ENCODE assay signal across 9 cellular contexts in genomic region chr17:39194089-39194984, GRCh38. TPM values are rescaled to one million over a fixed set of nuclear protein-coding genes. Genes with fewer than 3 reads are reported as not detected.
A peak's percentile ranks its signal among the peaks of the same experiment; 100 is the strongest.
DNase-seq lines count a peak whose midpoint lies in the region; ATAC-seq and TF ChIP-seq lines count a peak whose summit lies in the region.
"Had no signal": no experiment of that assay in that cellular context is flagged by ENCODE, and none has a peak within 500 bp of the region (broad histone marks: within the 10 kb centered on the region; RNA-seq: fewer than 3 reads in every experiment).

No MANE protein-coding gene starts in this region.

- peak overlapping the region; percentile 48 for H3K4me3 Mint-ChIP-seq in endothelial cell (ENCODE audit: unreplicated experiment)
- H3K4me3 Mint-ChIP-seq in T-helper 2 cell treated with Interferon-gamma antibody and Interleukin-4, amounts not matched to agents 5 μg/mL and 100 μg/mL, for 36 hours: no peak overlapping the region

- H3K4me1 Mint-ChIP-seq in endothelial cell (ENCODE audit: unreplicated experiment): peaks cover 31% of the 10 kb centered on the region
- H3K4me1 Mint-ChIP-seq in T-helper 2 cell treated with Interferon-gamma antibody and Interleukin-4, amounts not matched to agents 5 μg/mL and 100 μg/mL, for 36 hours (ENCODE audit: low read depth): peaks cover 27% of the 10 kb centered on the region

- no peak for TF ChIP-seq CTCF in endothelial cell (IDR thresholded peaks at IDR 0.05; ENCODE audit: unreplicated experiment)

- peaks cover 51% of the 10 kb centered on the region for H4K20me1 ChIP-seq in BLaER1

- no peaks in the 10 kb centered on the region for H3K9me3 Mint-ChIP-seq in endothelial cell (ENCODE audit: unreplicated experiment)
- H3K9me3 Mint-ChIP-seq in T-helper 2 cell treated with Interferon-gamma antibody and Interleukin-4, amounts not matched to agents 5 μg/mL and 100 μg/mL, for 36 hours: no peaks in the 10 kb centered on the region

- peaks cover 18% of the 10 kb centered on the region for H3K36me3 Mint-ChIP-seq in endothelial cell (ENCODE audit: low read depth, unreplicated experiment)
- peaks cover 9% of the 10 kb centered on the region for H3K36me3 Mint-ChIP-seq in T-helper 2 cell treated with Interferon-gamma antibody and Interleukin-4, amounts not matched to agents 5 μg/mL and 100 μg/mL, for 36 hours (ENCODE audit: low read depth)

- H3K27me3 Mint-ChIP-seq in endothelial cell (ENCODE audit: unreplicated experiment): peaks cover 7% of the 10 kb centered on the region
- H3K27me3 Mint-ChIP-seq in T-helper 2 cell treated with Interferon-gamma antibody and Interleukin-4, amounts not matched to agents 5 μg/mL and 100 μg/mL, for 36 hours (ENCODE audit: low read depth): no peaks in the 10 kb centered on the region

- peak overlapping the region; percentile 98 for H3K4me2 ChIP-seq in BLaER1

- no peaks in the 10 kb centered on the region for H3K9me3 ChIP-seq in BLaER1

- peak overlapping the region; percentile 80 for H3K27ac Mint-ChIP-seq in endothelial cell (ENCODE audit: unreplicated experiment)
- no peak overlapping the region for H3K27ac Mint-ChIP-seq in T-helper 2 cell treated with Interferon-gamma antibody and Interleukin-4, amounts not matched to agents 5 μg/mL and 100 μg/mL, for 36 hours

- peak overlapping the region; percentile 52; the same call in 1 of the 2 replicates for H3K9ac ChIP-seq in BLaER1

- no peaks in the 10 kb centered on the region for H3K27me3 ChIP-seq in BLaER1

- ATAC-seq in GM18520 (IDR thresholded peaks at IDR 0.05; ENCODE audit: unreplicated experiment) (no peak), GM21515 (IDR thresholded peaks at IDR 0.05; ENCODE audit: unreplicated experiment) (no peak)

- no peak overlapping the region for H3K27ac ChIP-seq in BLaER1

- H3K4me1 ChIP-seq in BLaER1: peaks cover 52% of the 10 kb centered on the region

- peaks cover 55% of the 10 kb centered on the region for H3K36me3 ChIP-seq in BLaER1

- H3K4me3 ChIP-seq in BLaER1: peak overlapping the region; percentile 87; the same call in 1 of the 2 replicates

- DNase-seq in NCI-H1694 treated with DMSO at 0.1 percent for 48 hours (lab: John Stamatoyannopoulos, UW) (peak; percentile 80), endothelial cell (ENCODE audit: low spot score) (peak; percentile 56), middle frontal gyrus (ENCODE audit: extremely low spot score, low spot score) (peak; percentile 64), COR-L47 (lab: John Stamatoyannopoulos, UW) (no peak)
- no peak for DNase-seq in T-helper 2 cell treated with Interferon-gamma antibody and Interleukin-4, amounts not matched to agents 5 μg/mL and 100 μg/mL, for 36 hours (ENCODE audit: low spot score)

RNA-seq across cellular contexts. Expression of gene CACNB1, which starts 3.1 kb away (rescaled TPM):
- 10.2 TPM for total RNA-seq in endothelial cell (ENCODE audit: unreplicated experiment)

RNA-seq across cellular contexts. Expression of gene RPL19, which starts 5.7 kb away (rescaled TPM):
- 1,851 TPM for total RNA-seq in endothelial cell (ENCODE audit: unreplicated experiment)

RNA-seq across cellular contexts. Expression of gene ARL5C, which starts 28.4 kb away (rescaled TPM):
- not detected for total RNA-seq in endothelial cell (ENCODE audit: unreplicated experiment)
- total RNA-seq: renal cortical epithelial cell had no signal

RNA-seq across cellular contexts. Expression of gene STAC2, which starts 31.4 kb away (rescaled TPM):
- not detected for total RNA-seq in endothelial cell (ENCODE audit: unreplicated experiment)

RNA-seq across cellular contexts. Expression of gene PLXDC1, which starts 42.9 kb away (rescaled TPM):
- 3.7 TPM for total RNA-seq in endothelial cell (ENCODE audit: unreplicated experiment)
- total RNA-seq: renal cortical epithelial cell had no signal

Comparison
In these comparisons a context has a peak if more than half of its experiments do, and no peak if none do; other contexts are left out.
1. DNase-seq: peak in NCI-H1694 treated with DMSO at 0.1 percent for 48 hours (single experiment), endothelial cell (single experiment) and middle frontal gyrus (single experiment); none in T-helper 2 cell treated with Interferon-gamma antibody and Interleukin-4, amounts not matched to agents 5 μg/mL and 100 μg/mL, for 36 hours (single experiment) and COR-L47 (single experiment).